ENCODE assay signal across 1 cellular context in genomic region chr19:861099-861755, GRCh38.
TF ChIP-seq lines count a peak whose summit lies in the region.

No MANE protein-coding gene starts in this region.

TF ChIP-seq in GM23338, 12 proteins besides CTCF, POLR2A, EP300 and RAD21 (continued from another document):
- TF ChIP-seq REST (IDR thresholded peaks at IDR 0.05; ENCODE audit: unreplicated experiment): no peak
- no peak for TF ChIP-seq JUNB (IDR thresholded peaks at IDR 0.05; ENCODE audit: unreplicated experiment)
- TF ChIP-seq ZNF462 (CRISPR knock-in tag; IDR thresholded peaks at IDR 0.05): no peak
TF ChIP-seq in GM23338: peak in this region for 0.
